In the genomic region with DNA sequence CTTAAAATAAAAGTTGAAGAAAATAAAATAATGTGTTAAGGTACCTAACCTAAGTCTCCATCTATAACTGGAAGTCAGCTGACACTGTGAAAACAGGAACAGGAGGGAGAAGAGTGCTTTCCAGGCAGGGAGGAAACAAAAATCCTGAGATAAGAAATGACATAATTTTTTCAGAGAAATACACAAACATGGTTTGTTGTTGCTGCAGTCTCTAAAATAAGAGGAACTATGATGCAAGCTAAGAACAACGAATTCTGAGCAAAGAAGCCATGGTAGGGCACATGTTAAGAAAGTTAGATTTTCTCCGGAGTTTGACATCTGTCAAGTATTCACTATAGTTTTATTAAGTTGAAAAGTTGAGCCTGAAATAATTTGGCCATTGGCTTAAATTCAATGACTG, we compare ENCODE assay signal across 29 cellular contexts. TPM values are rescaled to one million over a fixed set of nuclear protein-coding genes. Genes with fewer than 3 reads are reported as not detected.
DNase-seq lines count a peak whose midpoint lies in the region; ATAC-seq lines count a peak whose summit lies in the region.
"Had no signal": no experiment of that assay in that cellular context is flagged by ENCODE, and none has a peak within 500 bp of the region (broad histone marks: within the 10 kb centered on the region; RNA-seq: fewer than 3 reads in every experiment).

No MANE protein-coding gene starts in this region.

- no peak overlapping the region for H2BK12ac ChIP-seq in trophoblast cell (ENCODE audit: low read length)

- H3K4ac ChIP-seq in trophoblast cell (ENCODE audit: low read depth, low read length) = no peak overlapping the region

- no peak overlapping the region for H3K4me3 ChIP-seq in trophoblast cell (ENCODE audit: low read depth, low read length)
- H3K4me3 ChIP-seq: esophagus squamous epithelium, thyroid gland had no signal

- ATAC-seq in HG02588 (IDR thresholded peaks at IDR 0.05; ENCODE audit: unreplicated experiment) = no peak
- ATAC-seq: activated CD4-positive, alpha-beta T cell treated with anti-CD3 and anti-CD28 coated beads for 36 hours; activated naive CD8-positive, alpha-beta T cell treated with anti-CD3 and anti-CD28 coated beads, Interleukin-2, amount 50 U/mL, for 24 hours; PC-3; stimulated activated naive CD8-positive, alpha-beta T cell treated with anti-CD3 and anti-CD28 coated beads, Interleukin-15, Interleukin-2, amounts not matched to agents 100 U/mL and 50 U/mL, for 24 hours had no signal

- H3K14ac ChIP-seq in trophoblast cell (ENCODE audit: low read length) = no peak overlapping the region

- peaks cover 31% of the 10 kb centered on the region for H3K4me1 Mint-ChIP-seq in dendritic cell treated with granulocyte-macrophage colony-stimulating factor and Interleukin-4, amounts not matched to agents 40 ng/mL and 50 ng/mL, for 4 days (ENCODE audit: low read depth)
- H3K4me1 Mint-ChIP-seq: activated naive CD8-positive, alpha-beta T cell treated with anti-CD3 and anti-CD28 coated beads, Interleukin-2, amount 50 U/mL, for 24 hours; neural crest cell had no signal

- peaks cover 1 to 4% of the 10 kb centered on the region in 2 experiments for H3K36me3 ChIP-seq in trophoblast cell (ENCODE audit: control insufficient read depth in 1 of 2, insufficient read depth in 2 of 2, low read length in 2 of 2)
- H3K36me3 ChIP-seq: brain microvascular endothelial cell, thyroid gland had no signal

- intact Hi-C loops in dendritic cell treated with granulocyte-macrophage colony-stimulating factor and Interleukin-4, amounts not matched to agents 40 ng/mL and 50 ng/mL, for 4 days (cut with micrococcal nuclease) = no loop called here

- peak; percentile 83 for DNase-seq in KBM-7
- DNase-seq in SIG-M5 treated with dmso at 0.1 percent for 504 hours (lab: John Stamatoyannopoulos, UW; ENCODE audit: unreplicated experiment) = peak; percentile 57
- DNase-seq in pulmonary artery endothelial cell (ENCODE audit: low read depth, low spot score) = peak; percentile 13
- no peak for DNase-seq in NCI-H748 (lab: John Stamatoyannopoulos, UW; ENCODE audit: unreplicated experiment)
- DNase-seq in trophoblast cell = no peak
- DNase-seq: activated CD4-positive, alpha-beta T cell treated with anti-CD3 and anti-CD28 coated beads for 36 hours; activated CD8-positive, alpha-beta memory T cell treated with anti-CD3 and anti-CD28 coated beads for 24 hours; activated gamma-delta T cell treated with Interleukin-2 at 50 U/mL for 16 hours; activated naive CD8-positive, alpha-beta T cell treated with anti-CD3 and anti-CD28 coated beads, Interleukin-2, amount 50 U/mL, for 24 hours; activated T-cell treated with anti-CD3 and anti-CD28 coated beads, Interleukin-2, amount 50 U/mL, for 24 hours; brain microvascular endothelial cell; Caco-2; DND-41; esophagus squamous epithelium; H7; islet precursor cell; Karpas-422; NCI-H1092; NCI-H1930; NCI-H774; PC-3; SHP77; stimulated activated CD4-positive, alpha-beta T cell treated with anti-CD3 and anti-CD28 coated beads, Interleukin-15, amount 100 ng/mL, for 24 hours; stimulated activated naive CD8-positive, alpha-beta T cell treated with anti-CD3 and anti-CD28 coated beads, Interleukin-15, Interleukin-2, amounts not matched to agents 100 U/mL and 50 U/mL, for 24 hours; T-helper 1 cell; thyroid gland had no signal

- H2BK5ac ChIP-seq in trophoblast cell (ENCODE audit: low read depth, low read length, poor library complexity) = no peak overlapping the region

- in situ Hi-C loops in KBM-7 (cut with MboI; ENCODE audit: low pct_unique_long_range_greater_than_20kb, low sequenced_read_pairs) = no loop called here

- no CpG with 5 or more reads among the region's 2 CpGs for WGBS in trophoblast cell (ENCODE audit: extremely low coverage, insufficient coverage, insufficient read length)

- no peak overlapping the region for H3K27ac ChIP-seq in trophoblast cell (ENCODE audit: low read depth, low read length)
- H3K27ac ChIP-seq: brain microvascular endothelial cell, esophagus squamous epithelium, thyroid gland had no signal

- no peak overlapping the region for H2AK5ac ChIP-seq in trophoblast cell (ENCODE audit: low read length)

- no peak overlapping the region for H4K8ac ChIP-seq in trophoblast cell (ENCODE audit: low read depth, low read length)

- H3K4me1 ChIP-seq in trophoblast cell (ENCODE audit: control insufficient read depth in 1 of 2, insufficient read depth in 2 of 2, low read length in 2 of 2) = peaks cover 5 to 12% of the 10 kb centered on the region in 2 experiments
- H3K4me1 ChIP-seq: Caco-2, thyroid gland had no signal

- H3K4me2 ChIP-seq in trophoblast cell (ENCODE audit: low read length) = no peak overlapping the region

- H3K36me3 Mint-ChIP-seq in dendritic cell treated with granulocyte-macrophage colony-stimulating factor and Interleukin-4, amounts not matched to agents 40 ng/mL and 50 ng/mL, for 4 days (ENCODE audit: low read depth) = peaks cover 25% of the 10 kb centered on the region

- H4K91ac ChIP-seq in trophoblast cell (ENCODE audit: low read depth, low read length) = no peak overlapping the region

- H2BK120ac ChIP-seq in trophoblast cell (ENCODE audit: insufficient read depth, low read length, poor library complexity) = no peak overlapping the region

- H3K27me3 Mint-ChIP-seq in dendritic cell treated with granulocyte-macrophage colony-stimulating factor and Interleukin-4, amounts not matched to agents 40 ng/mL and 50 ng/mL, for 4 days = no peaks in the 10 kb centered on the region
- H3K27me3 Mint-ChIP-seq: activated CD4-positive, alpha-beta T cell treated with anti-CD3 and anti-CD28 coated beads for 36 hours; activated naive CD8-positive, alpha-beta T cell treated with anti-CD3 and anti-CD28 coated beads, Interleukin-2, amount 50 U/mL, for 24 hours; activated T-cell treated with anti-CD3 and anti-CD28 coated beads, Interleukin-2, amount 50 U/mL, for 24 hours had no signal

- peaks cover 2% of the 10 kb centered on the region for H3K9me3 ChIP-seq in trophoblast cell (ENCODE audit: insufficient read depth, low read depth, low read length)
- H3K9me3 ChIP-seq: Caco-2, esophagus squamous epithelium, thyroid gland had no signal

- no peaks in the 10 kb centered on the region for H3K79me2 ChIP-seq in trophoblast cell (ENCODE audit: control insufficient read depth, insufficient read depth, low read length, poor library complexity)

- H4K12ac ChIP-seq in trophoblast cell (ENCODE audit: low read depth, low read length) = no peak overlapping the region

- no peaks in the 10 kb centered on the region for H3K9me3 Mint-ChIP-seq in dendritic cell treated with granulocyte-macrophage colony-stimulating factor and Interleukin-4, amounts not matched to agents 40 ng/mL and 50 ng/mL, for 4 days
- H3K9me3 Mint-ChIP-seq: activated naive CD8-positive, alpha-beta T cell treated with anti-CD3 and anti-CD28 coated beads, Interleukin-2, amount 50 U/mL, for 24 hours; neural crest cell had no signal

- H3K18ac ChIP-seq in trophoblast cell (ENCODE audit: low read length) = no peak overlapping the region

- peak overlapping the region; percentile 57 for H3K27ac Mint-ChIP-seq in dendritic cell treated with granulocyte-macrophage colony-stimulating factor and Interleukin-4, amounts not matched to agents 40 ng/mL and 50 ng/mL, for 4 days
- H3K27ac Mint-ChIP-seq: activated CD4-positive, alpha-beta T cell treated with anti-CD3 and anti-CD28 coated beads for 36 hours; activated naive CD8-positive, alpha-beta T cell treated with anti-CD3 and anti-CD28 coated beads, Interleukin-2, amount 50 U/mL, for 24 hours; activated T-cell treated with anti-CD3 and anti-CD28 coated beads, Interleukin-2, amount 50 U/mL, for 24 hours had no signal

- H3K23ac ChIP-seq in trophoblast cell (ENCODE audit: low read length) = no peak overlapping the region

- H3K4me3 Mint-ChIP-seq in dendritic cell treated with granulocyte-macrophage colony-stimulating factor and Interleukin-4, amounts not matched to agents 40 ng/mL and 50 ng/mL, for 4 days = no peak overlapping the region
- H3K4me3 Mint-ChIP-seq: activated CD4-positive, alpha-beta T cell treated with anti-CD3 and anti-CD28 coated beads for 36 hours; activated naive CD8-positive, alpha-beta T cell treated with anti-CD3 and anti-CD28 coated beads, Interleukin-2, amount 50 U/mL, for 24 hours; activated T-cell treated with anti-CD3 and anti-CD28 coated beads, Interleukin-2, amount 50 U/mL, for 24 hours; neural crest cell had no signal

- H2AFZ ChIP-seq in trophoblast cell (ENCODE audit: insufficient read depth, low read length, poor library complexity) = no peak overlapping the region

- no peaks in the 10 kb centered on the region for H3K27me3 ChIP-seq in trophoblast cell (ENCODE audit: insufficient read depth, low read length)
- H3K27me3 ChIP-seq: brain microvascular endothelial cell, esophagus squamous epithelium, thyroid gland had no signal

- H3K79me1 ChIP-seq in trophoblast cell (ENCODE audit: low read length) = peaks cover 5% of the 10 kb centered on the region

- no peak overlapping the region for H3K9ac ChIP-seq in trophoblast cell (ENCODE audit: low read length)

RNA-seq across cellular contexts. Expression of a gene that starts 26.9 kb away (rescaled TPM):
- total RNA-seq in pulmonary artery endothelial cell = 97.9 and 116 TPM in 2 replicates
- polyA plus RNA-seq in trophoblast cell (2013) = 56.3 and 57.6 TPM in 2 replicates

Comparison
In these comparisons a context has a peak if more than half of its experiments do, and no peak if none do; other contexts are left out.
1. DNase-seq: peak in KBM-7 (single experiment), SIG-M5 treated with dmso at 0.1 percent for 504 hours (single experiment) and pulmonary artery endothelial cell (single experiment); none in NCI-H748 (single experiment) and trophoblast cell (0 of 2).